16 cellular contexts compared by ENCODE assay signal in genomic region chr16:51822471-51822870, GRCh38.
"Had no signal": no experiment of that assay in that cellular context is flagged by ENCODE, and none has a peak within 500 bp of the region (broad histone marks: within the 10 kb centered on the region; RNA-seq: fewer than 3 reads in every experiment).

No MANE protein-coding gene starts in this region.

- H2AFZ ChIP-seq: hepatocyte had no signal

- H3K4me1 ChIP-seq: esophagus squamous epithelium, psoas muscle, testis, transverse colon had no signal

- H3K4me3 ChIP-seq: esophagus squamous epithelium, hepatocyte, psoas muscle, skin epidermis, testis, transverse colon had no signal

- H3K79me2 ChIP-seq: hepatocyte had no signal

- H3K27ac ChIP-seq: esophagus squamous epithelium, hepatocyte, psoas muscle, skin epidermis, transverse colon had no signal

- H3K36me3 ChIP-seq: esophagus squamous epithelium, transverse colon had no signal

- DNase-seq: cerebellar nuclear complex; esophagus squamous epithelium; foreskin fibroblast; head of caudate nucleus; mammary epithelial cell; naive B cell; psoas muscle; stimulated activated CD4-positive, alpha-beta T cell treated with anti-CD3 and anti-CD28 coated beads, Interleukin-2, amount 100 ng/mL, for 24 hours; stimulated activated CD4-positive, alpha-beta T cell treated with anti-CD3 and anti-CD28 coated beads, Interleukin-4, amount 100 ng/mL, for 4 hours; stimulated activated naive B cell treated with anti-CD40 and anti-IgM and Interleukin-4, amounts not matched to agents 10 μg/mL and 1 μg/mL and 100 μg/mL, for 72 hours; stimulated activated naive CD8-positive, alpha-beta T cell treated with anti-CD3 and anti-CD28 coated beads, Interleukin-15, amount 100 ng/mL, for 72 hours; testis; transverse colon had no signal

- H3K4me2 ChIP-seq: hepatocyte had no signal

- H3K27me3 ChIP-seq: esophagus squamous epithelium, testis, transverse colon had no signal

- H3K9me3 ChIP-seq: esophagus squamous epithelium, psoas muscle, testis, transverse colon had no signal

- ATAC-seq: psoas muscle; sciatic nerve; stimulated activated naive CD8-positive, alpha-beta T cell treated with anti-CD3 and anti-CD28 coated beads, Interleukin-15, amount 100 ng/mL, for 72 hours had no signal
